In the genomic region with DNA sequence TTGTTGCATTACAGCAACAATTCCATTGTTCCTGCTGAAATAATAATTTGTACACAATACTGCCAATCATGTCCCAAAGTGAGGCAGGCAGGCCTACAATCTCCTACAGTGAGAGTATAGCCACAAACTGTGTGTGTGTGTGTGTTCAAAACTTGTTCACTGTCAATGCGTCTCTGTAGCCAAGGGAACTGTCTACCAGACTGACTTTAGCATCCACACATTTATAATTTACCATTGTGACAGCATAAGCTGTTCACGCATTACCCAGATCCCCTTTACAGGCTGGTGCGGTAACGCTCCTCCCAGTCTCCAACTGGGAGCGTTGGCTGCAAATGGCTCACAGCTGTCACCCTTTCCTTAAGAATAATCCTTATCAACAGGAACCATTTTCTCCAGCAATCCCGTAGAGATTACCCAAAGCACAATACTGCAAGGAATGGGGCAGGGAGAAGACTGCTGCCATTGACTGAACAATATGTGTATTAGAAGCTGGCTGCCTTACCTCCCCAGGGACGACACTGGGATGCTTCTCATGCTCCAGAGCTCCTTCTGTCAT, we compare ENCODE assay signal across 18 cellular contexts.
A peak's percentile ranks its signal among the peaks of the same experiment; 100 is the strongest.
DNase-seq lines count a peak whose midpoint lies in the region; ATAC-seq and TF ChIP-seq lines count a peak whose summit lies in the region.
"Had no signal": no experiment of that assay in that cellular context is flagged by ENCODE, and none has a peak within 500 bp of the region (broad histone marks: within the 10 kb centered on the region; RNA-seq: fewer than 3 reads in every experiment).

No MANE protein-coding gene starts in this region.

- no peak for ATAC-seq in GM21717 (IDR thresholded peaks at IDR 0.05; ENCODE audit: unreplicated experiment)
- ATAC-seq: A549, GM23338 had no signal

- no peak overlapping the region for H3K9ac ChIP-seq in endodermal cell (ENCODE audit: extremely low read depth, low read length, poor library complexity, severe bottlenecking)
- H3K9ac ChIP-seq: BLaER1 had no signal

- H3K9me3 ChIP-seq in WERI-Rb-1 (ENCODE audit: severe bottlenecking) (no peaks in the 10 kb centered on the region), endodermal cell (ENCODE audit: control insufficient read depth, low read length) (peaks cover 26% of the 10 kb centered on the region)
- H3K9me3 ChIP-seq: A549, BLaER1 had no signal

- H3K27ac ChIP-seq in WERI-Rb-1 (peak overlapping the region; percentile 60), endodermal cell (ENCODE audit: low read depth, low read length) (no peak overlapping the region)
- H3K27ac ChIP-seq: 22Rv1, A549, BLaER1, HL-60 had no signal

- H3K4me3 Mint-ChIP-seq in endodermal cell: no peak overlapping the region
- no peak overlapping the region for H3K4me3 Mint-ChIP-seq in activated CD4-positive, alpha-beta memory T cell treated with anti-CD3 and anti-CD28 coated beads, Interleukin-2, amount 10 ng/mL, durations not matched to agents 7 days and 5 days
- H3K4me3 Mint-ChIP-seq: CD14-positive monocyte; CD4-positive, alpha-beta memory T cell; GM23338 had no signal

- H3K27ac Mint-ChIP-seq in endodermal cell: peak overlapping the region; percentile 39
- H3K27ac Mint-ChIP-seq in activated CD4-positive, alpha-beta memory T cell treated with anti-CD3 and anti-CD28 coated beads, Interleukin-2, amount 10 ng/mL, durations not matched to agents 7 days and 5 days: no peak overlapping the region
- H3K27ac Mint-ChIP-seq: CD4-positive, alpha-beta memory T cell; GM23338 had no signal

- POLR2A ChIA-PET in activated CD4-positive, alpha-beta memory T cell treated with anti-CD3 and anti-CD28 coated beads, Interleukin-2, amount 10 ng/mL, durations not matched to agents 7 days and 5 days (lab: Charles Lee): no interaction called here

- peaks cover 10% of the 10 kb centered on the region for H3K4me1 Mint-ChIP-seq in endodermal cell
- no peaks in the 10 kb centered on the region for H3K4me1 Mint-ChIP-seq in activated CD4-positive, alpha-beta memory T cell treated with anti-CD3 and anti-CD28 coated beads, Interleukin-2, amount 10 ng/mL, durations not matched to agents 7 days and 5 days
- H3K4me1 Mint-ChIP-seq: CD14-positive monocyte; CD4-positive, alpha-beta memory T cell; GM23338 had no signal

- no peaks in the 10 kb centered on the region for H3K36me3 Mint-ChIP-seq in endodermal cell (ENCODE audit: low read depth)
- H3K36me3 Mint-ChIP-seq in activated CD4-positive, alpha-beta memory T cell treated with anti-CD3 and anti-CD28 coated beads, Interleukin-2, amount 10 ng/mL, durations not matched to agents 7 days and 5 days (ENCODE audit: low read depth): no peaks in the 10 kb centered on the region
- H3K36me3 Mint-ChIP-seq: CD14-positive monocyte; CD4-positive, alpha-beta memory T cell had no signal

- no peaks in the 10 kb centered on the region for H3K27me3 ChIP-seq in WERI-Rb-1 (ENCODE audit: insufficient read depth, low read depth, severe bottlenecking)
- H3K27me3 ChIP-seq in endodermal cell (ENCODE audit: control insufficient read depth, insufficient read depth, low read length, poor library complexity, severe bottlenecking): no peaks in the 10 kb centered on the region
- H3K27me3 ChIP-seq: BLaER1 had no signal

- CTCF ChIA-PET in activated CD4-positive, alpha-beta memory T cell treated with anti-CD3 and anti-CD28 coated beads, Interleukin-2, amount 10 ng/mL, durations not matched to agents 7 days and 5 days (lab: Charles Lee): no interaction called here

- H3K9me3 Mint-ChIP-seq in endodermal cell: no peaks in the 10 kb centered on the region
- no peaks in the 10 kb centered on the region for H3K9me3 Mint-ChIP-seq in activated CD4-positive, alpha-beta memory T cell treated with anti-CD3 and anti-CD28 coated beads, Interleukin-2, amount 10 ng/mL, durations not matched to agents 7 days and 5 days
- H3K9me3 Mint-ChIP-seq: GM23338 had no signal

- TF ChIP-seq CTCF in WERI-Rb-1 (IDR thresholded peaks at IDR 0.05; ENCODE audit: low read depth, low read length): no peak
- TF ChIP-seq CTCF in endodermal cell (conservative IDR thresholded peaks at IDR 0.05): no peak

- H3K4me1 ChIP-seq in endodermal cell (ENCODE audit: control insufficient read depth, insufficient read depth, low read length): peaks cover 8% of the 10 kb centered on the region
- H3K4me1 ChIP-seq: A549, BLaER1 had no signal

- WGBS in endodermal cell (ENCODE audit: insufficient coverage in 1 of 2, insufficient read length in 1 of 2), 2 experiments: 66 to 92% methylated on average over 2 to 7 of the region's 7 CpGs

- H3K4me3 ChIP-seq in WERI-Rb-1 (ENCODE audit: low read depth, low read length): no peak overlapping the region
- H3K4me3 ChIP-seq in endodermal cell (ENCODE audit: low read length): no peak overlapping the region
- H3K4me3 ChIP-seq: A549, BLaER1, GM23338 had no signal

- no peaks in the 10 kb centered on the region for H3K27me3 Mint-ChIP-seq in endodermal cell (ENCODE audit: insufficient read depth)
- no peaks in the 10 kb centered on the region for H3K27me3 Mint-ChIP-seq in activated CD4-positive, alpha-beta memory T cell treated with anti-CD3 and anti-CD28 coated beads, Interleukin-2, amount 10 ng/mL, durations not matched to agents 7 days and 5 days

- H3K36me3 ChIP-seq in WERI-Rb-1 (no peaks in the 10 kb centered on the region; the same call in 1 of the 2 replicates), endodermal cell (ENCODE audit: control insufficient read depth, insufficient read depth, low read length) (no peaks in the 10 kb centered on the region)
- H3K36me3 ChIP-seq: BLaER1 had no signal

- peak; percentile 61 for DNase-seq in D341Med (ENCODE audit: low spot score)
- DNase-seq in WERI-Rb-1: peak; percentile 79
- peak; percentile 72 for DNase-seq in endodermal cell
- DNase-seq in retina: peak; percentile 32
- DNase-seq in activated CD4-positive, alpha-beta memory T cell treated with anti-CD3 and anti-CD28 coated beads, Interleukin-2, amount 10 ng/mL, durations not matched to agents 7 days and 5 days: no peak
- DNase-seq in NCI-H187 treated with DMSO at 0.1 percent for 48 hours (lab: John Stamatoyannopoulos, UW): no peak
- DNase-seq: AML-193; CD4-positive, alpha-beta memory T cell; DMS 273 treated with DMSO at 0.1 percent for 48 hours; GDM1; HCEC 1CT had no signal

Comparison
In these comparisons a context has a peak if more than half of its experiments do, and no peak if none do; other contexts are left out.
1. DNase-seq: peak in D341Med (single experiment), WERI-Rb-1 (single experiment), endodermal cell (single experiment) and retina (single experiment); none in activated CD4-positive, alpha-beta memory T cell treated with anti-CD3 and anti-CD28 coated beads, Interleukin-2, amount 10 ng/mL, durations not matched to agents 7 days and 5 days (single experiment) and NCI-H187 treated with DMSO at 0.1 percent for 48 hours (single experiment).